ENCODE assay signal across 10 cellular contexts in the genomic region with DNA sequence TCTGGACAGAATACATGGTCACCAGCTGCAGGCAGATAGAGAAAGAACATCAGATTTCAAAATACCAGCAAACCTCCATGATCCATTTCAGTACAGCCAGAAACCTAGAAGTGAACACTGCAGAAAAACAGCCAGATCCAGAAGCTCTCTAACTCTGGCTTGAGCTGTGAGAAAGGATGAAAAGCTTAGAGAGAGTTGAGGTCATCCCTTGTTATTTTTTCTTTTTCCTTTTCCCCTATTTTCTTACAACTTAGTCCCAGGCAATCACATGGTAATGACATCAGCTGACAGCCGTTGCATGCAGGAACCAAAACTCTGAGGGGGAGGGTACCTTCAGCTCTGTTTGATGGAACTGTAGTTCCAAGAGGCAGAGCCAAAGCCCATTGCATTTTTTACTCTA.
A peak's percentile ranks its signal among the peaks of the same experiment; 100 is the strongest.
DNase-seq lines count a peak whose midpoint lies in the region; ATAC-seq, FAIRE-seq and TF ChIP-seq lines count a peak whose summit lies in the region.
"Had no signal": no experiment of that assay in that cellular context is flagged by ENCODE, and none has a peak within 500 bp of the region (broad histone marks: within the 10 kb centered on the region; RNA-seq: fewer than 3 reads in every experiment).

No MANE protein-coding gene starts in this region.

- FAIRE-seq in kidney (lab: Jason Lieb, UNC) = no peak
- FAIRE-seq: keratinocyte had no signal

- no peak overlapping the region for H3K9ac ChIP-seq in NT2/D1 (ENCODE audit: insufficient read length, low read depth)
- no peak overlapping the region for H3K9ac ChIP-seq in kidney (ENCODE audit: low read length in 2 of 2)

- no peaks in the 10 kb centered on the region for H3K27me3 ChIP-seq in NT2/D1 (ENCODE audit: insufficient read depth, insufficient read length)

- no peak overlapping the region for H3K27ac ChIP-seq in RWPE1
- H3K27ac ChIP-seq in kidney (ENCODE audit: low read depth in 2 of 2, low read length in 2 of 2) = no peak overlapping the region

- H3K9me3 ChIP-seq in NT2/D1 (ENCODE audit: insufficient read depth, low read length) (no peaks in the 10 kb centered on the region; the same call in 1 of the 2 replicates), kidney (ENCODE audit: control insufficient read depth in 1 of 2, low read length in 2 of 2) (no peaks in the 10 kb centered on the region)

- H3K36me3 ChIP-seq in NT2/D1 (ENCODE audit: insufficient read depth, insufficient read length, low read length) (no peaks in the 10 kb centered on the region), kidney (ENCODE audit: control insufficient read depth in 1 of 2, insufficient read depth in 2 of 2, low read length in 2 of 2) (no peaks in the 10 kb centered on the region)

- DNase-seq in COLO829 (ENCODE audit: low spot score) = peak; percentile 10
- DNase-seq in NT2/D1 (ENCODE audit: low read depth, low spot score) = peak; percentile 56
- DNase-seq in fibroblast of peridontal ligament (ENCODE audit: extremely low read depth) = peak; percentile 70
- peak in 41 of 56 donors; percentile 4 to 71 (median 36) for DNase-seq in nucleus accumbens (lab: John Stamatoyannopoulos, UW)
- DNase-seq in RWPE1 (ENCODE audit: low spot score) = no peak
- DNase-seq in kidney = no peak
- DNase-seq in DMS153 treated with DMSO at 0.1 percent for 48 hours (lab: John Stamatoyannopoulos, UW; ENCODE audit: unreplicated experiment) = no peak
- DNase-seq: NCI-H524 treated with DMSO at 0.1 percent for 48 hours had no signal

- TF ChIP-seq CTCF in RWPE1 (conservative IDR thresholded peaks at IDR 0.05; ENCODE audit: low read depth) (no peak), kidney (IDR thresholded peaks at IDR 0.05; ENCODE audit: borderline replicate concordance, extremely low read depth, insufficient read depth) (no peak)

- CTCF ChIA-PET in RWPE1 (lab: Yijun Ruan, JAX) = interaction anchor here (0.6 kb wide), 1 partner anchor 56 kb away, joined by 3 read pairs; no protein-coding TSS in a partner anchor

- POLR2A ChIA-PET in RWPE1 (lab: Yijun Ruan, JAX; ENCODE audit: low non-redundant PET) = no interaction called here

- H3K4me3 ChIP-seq in NT2/D1 (ENCODE audit: insufficient read length, low read depth) (no peak overlapping the region), kidney (ENCODE audit: low read length in 2 of 2) (no peak overlapping the region)

- intact Hi-C loops in kidney (cut with DNase I) = no loop called here

- no peak for ATAC-seq in GM18870 (IDR thresholded peaks at IDR 0.05; ENCODE audit: unreplicated experiment)

- H3K4me1 ChIP-seq in NT2/D1 (ENCODE audit: insufficient read depth, insufficient read length) (no peaks in the 10 kb centered on the region), kidney (ENCODE audit: control insufficient read depth in 1 of 2, insufficient read depth in 1 of 2, low read depth in 1 of 2, low read length in 2 of 2) (peaks cover 0 to 8% of the 10 kb centered on the region in 2 donors)

Comparison
In these comparisons a context has a peak if more than half of its experiments do, and no peak if none do; other contexts are left out.
1. DNase-seq: peak in COLO829 (single experiment), NT2/D1 (single experiment), fibroblast of peridontal ligament (single experiment) and nucleus accumbens (41 of 56); none in RWPE1 (single experiment), kidney (single experiment) and DMS153 treated with DMSO at 0.1 percent for 48 hours (single experiment).